ENCODE assay signal across 32 cellular contexts in the genomic region with DNA sequence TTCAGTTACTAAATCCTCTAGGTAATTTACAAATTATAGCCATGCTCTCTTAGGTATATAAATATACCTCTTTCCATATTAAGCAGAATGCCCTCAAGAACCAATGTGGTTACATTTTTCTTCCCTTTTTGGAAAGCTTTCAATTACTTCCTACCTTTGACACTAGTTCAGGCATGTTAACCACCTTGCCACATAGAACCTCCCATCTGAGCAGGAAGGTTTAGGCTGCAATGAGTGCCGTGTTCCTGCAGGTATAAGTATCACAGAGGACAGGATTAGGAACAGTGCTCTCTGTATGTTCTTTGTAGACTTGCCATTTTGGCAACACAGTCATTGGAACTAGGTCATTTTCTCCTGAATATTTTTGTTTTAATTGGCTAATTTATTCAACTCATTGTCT. TPM values are rescaled to one million over a fixed set of nuclear protein-coding genes. Genes with fewer than 3 reads are reported as not detected.
"Had no signal": no experiment of that assay in that cellular context is flagged by ENCODE, and none has a peak within 500 bp of the region (broad histone marks: within the 10 kb centered on the region; RNA-seq: fewer than 3 reads in every experiment).

No MANE protein-coding gene starts in this region.

- H3K27me3 ChIP-seq: colonic mucosa, sigmoid colon, tibial nerve, upper lobe of left lung had no signal

- H3K36me3 ChIP-seq: colonic mucosa, gastroesophageal sphincter, heart left ventricle, left lung, prostate gland, sigmoid colon, thoracic aorta, tibial nerve, upper lobe of left lung had no signal

- H3K4me1 Mint-ChIP-seq: nephron progenitor cell; stimulated activated memory B cell treated with anti-CD40 and anti-IgM and Interleukin-4, amounts not matched to agents 10 μg/mL and 1 μg/mL and 100 μg/mL, for 72 hours had no signal

- H3K27ac ChIP-seq: colonic mucosa, gastroesophageal sphincter, heart left ventricle, hepatocyte, left lung, prostate gland, sigmoid colon, thoracic aorta, tibial nerve, upper lobe of left lung had no signal

- H3K4me1 ChIP-seq: colonic mucosa, gastroesophageal sphincter, heart left ventricle, left lung, prostate gland, sigmoid colon, tibial nerve, upper lobe of left lung had no signal

- ATAC-seq: gastroesophageal sphincter; heart left ventricle; left cardiac atrium; left lung; naive thymus-derived CD8-positive, alpha-beta T cell; right cardiac atrium; stimulated activated memory B cell treated with anti-CD40 and anti-IgM and Interleukin-4, amounts not matched to agents 10 μg/mL and 1 μg/mL and 100 μg/mL, for 72 hours had no signal

- H3K9me3 Mint-ChIP-seq: dendritic cell treated with granulocyte-macrophage colony-stimulating factor and Interleukin-4, amounts not matched to agents 40 ng/mL and 50 ng/mL, for 4 days; naive thymus-derived CD8-positive, alpha-beta T cell; stimulated activated memory B cell treated with anti-CD40 and anti-IgM and Interleukin-4, amounts not matched to agents 10 μg/mL and 1 μg/mL and 100 μg/mL, for 72 hours; stimulated activated naive CD8-positive, alpha-beta T cell treated with anti-CD3 and anti-CD28 coated beads, Interleukin-15, Interleukin-2, amounts not matched to agents 100 ng/mL and 50 ng/mL, for 24 hours had no signal

- DNase-seq: colonic mucosa; effector CD8-positive, alpha-beta T cell; foreskin fibroblast; heart left ventricle; left cardiac atrium; left lung; naive thymus-derived CD8-positive, alpha-beta T cell; nephron progenitor cell; nucleus accumbens; right cardiac atrium; sigmoid colon; stimulated activated CD4-positive, alpha-beta T cell treated with anti-CD3 and anti-CD28 coated beads, Interleukin-4, amount 100 ng/mL, for 4 hours; upper lobe of left lung had no signal

- H3K27ac Mint-ChIP-seq: dendritic cell treated with granulocyte-macrophage colony-stimulating factor and Interleukin-4, amounts not matched to agents 40 ng/mL and 50 ng/mL, for 4 days; naive thymus-derived CD8-positive, alpha-beta T cell; nephron progenitor cell; stimulated activated memory B cell treated with anti-CD40 and anti-IgM and Interleukin-4, amounts not matched to agents 10 μg/mL and 1 μg/mL and 100 μg/mL, for 72 hours; stimulated activated naive CD8-positive, alpha-beta T cell treated with anti-CD3 and anti-CD28 coated beads, Interleukin-15, Interleukin-2, amounts not matched to agents 100 ng/mL and 50 ng/mL, for 24 hours had no signal

- H3K9me3 ChIP-seq: colonic mucosa, gastroesophageal sphincter, heart left ventricle, left lung, prostate gland, sigmoid colon, thoracic aorta, tibial nerve, upper lobe of left lung had no signal

- H3K4me3 ChIP-seq: colonic mucosa, gastroesophageal sphincter, heart left ventricle, hepatocyte, left lung, prostate gland, sigmoid colon, thoracic aorta, tibial nerve, upper lobe of left lung had no signal

- H3K4me3 Mint-ChIP-seq: dendritic cell treated with granulocyte-macrophage colony-stimulating factor and Interleukin-4, amounts not matched to agents 40 ng/mL and 50 ng/mL, for 4 days; naive thymus-derived CD8-positive, alpha-beta T cell; nephron progenitor cell; stimulated activated memory B cell treated with anti-CD40 and anti-IgM and Interleukin-4, amounts not matched to agents 10 μg/mL and 1 μg/mL and 100 μg/mL, for 72 hours; stimulated activated naive CD8-positive, alpha-beta T cell treated with anti-CD3 and anti-CD28 coated beads, Interleukin-15, Interleukin-2, amounts not matched to agents 100 ng/mL and 50 ng/mL, for 24 hours had no signal

- H3K36me3 Mint-ChIP-seq: naive thymus-derived CD8-positive, alpha-beta T cell; stimulated activated memory B cell treated with anti-CD40 and anti-IgM and Interleukin-4, amounts not matched to agents 10 μg/mL and 1 μg/mL and 100 μg/mL, for 72 hours had no signal

RNA-seq across cellular contexts. Expression of a gene that starts 20.1 kb away (rescaled TPM):
- total RNA-seq: chondrocyte; colonic mucosa; endothelial cell of umbilical vein; gastroesophageal sphincter; heart left ventricle; hepatocyte; kidney epithelial cell; left cardiac atrium; left lung; lung microvascular endothelial cell; mesenteric fat pad; myocyte; naive thymus-derived CD8-positive, alpha-beta T cell; osteocyte; renal cortical epithelial cell; right cardiac atrium; skeletal muscle tissue; thoracic aorta; upper lobe of left lung had no signal
- polyA plus RNA-seq: endothelial cell of umbilical vein; esophagus; heart left ventricle; hepatocyte; naive thymus-derived CD8-positive, alpha-beta T cell; right cardiac atrium; sigmoid colon had no signal

RNA-seq across cellular contexts. Expression of a gene that starts 31.5 kb away (rescaled TPM):
- total RNA-seq: chondrocyte; endothelial cell of umbilical vein; heart left ventricle; kidney epithelial cell; left cardiac atrium; left lung; lower leg skin; lung microvascular endothelial cell; mesenteric fat pad; myocyte; naive thymus-derived CD8-positive, alpha-beta T cell; osteocyte; prostate gland; renal cortical epithelial cell; right cardiac atrium; skeletal muscle tissue; thoracic aorta; upper lobe of left lung had no signal
- polyA plus RNA-seq: endothelial cell of umbilical vein; heart left ventricle; naive thymus-derived CD8-positive, alpha-beta T cell had no signal

RNA-seq across cellular contexts. Expression of a gene that starts 37.0 kb away (rescaled TPM):
- total RNA-seq: chondrocyte; colonic mucosa; endothelial cell of umbilical vein; gastroesophageal sphincter; heart left ventricle; hepatocyte; kidney epithelial cell; left cardiac atrium; left lung; lung microvascular endothelial cell; mesenteric fat pad; myocyte; naive thymus-derived CD8-positive, alpha-beta T cell; osteocyte; renal cortical epithelial cell; right cardiac atrium; sigmoid colon; skeletal muscle tissue; thoracic aorta; tibial nerve; upper lobe of left lung had no signal
- polyA plus RNA-seq: endothelial cell of umbilical vein; esophagus; heart left ventricle; hepatocyte; naive thymus-derived CD8-positive, alpha-beta T cell; right cardiac atrium; sigmoid colon had no signal

RNA-seq across cellular contexts. Expression of a gene that starts 47.3 kb away (rescaled TPM):
- total RNA-seq: chondrocyte; colonic mucosa; endothelial cell of umbilical vein; gastroesophageal sphincter; heart left ventricle; hepatocyte; kidney epithelial cell; left cardiac atrium; lung microvascular endothelial cell; mesenteric fat pad; myocyte; naive thymus-derived CD8-positive, alpha-beta T cell; osteocyte; prostate gland; renal cortical epithelial cell; skeletal muscle tissue; thoracic aorta; tibial nerve had no signal
- polyA plus RNA-seq: endothelial cell of umbilical vein; heart left ventricle; hepatocyte; naive thymus-derived CD8-positive, alpha-beta T cell had no signal
